24 cellular contexts compared by ENCODE assay signal in the genomic region with DNA sequence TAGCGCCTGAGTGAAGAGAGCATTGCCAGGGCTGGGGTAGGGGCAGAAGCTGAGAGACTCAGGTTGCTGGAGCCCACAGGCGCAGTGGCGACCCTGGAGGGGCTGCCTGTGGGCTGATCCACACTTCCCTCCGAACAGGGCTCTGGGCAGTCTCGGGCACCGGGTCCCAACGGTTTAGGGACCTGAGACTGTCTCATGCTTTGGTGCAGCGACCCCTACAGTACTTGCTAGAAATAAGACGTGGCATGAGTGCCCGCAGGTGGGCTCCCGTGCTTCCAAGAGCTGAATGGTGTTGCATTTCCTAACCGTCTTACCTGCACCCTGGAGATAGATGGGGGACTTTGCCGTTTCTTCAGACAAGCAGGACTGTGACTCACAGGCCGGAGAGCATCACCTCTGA.
"Had no signal": no experiment of that assay in that cellular context is flagged by ENCODE, and none has a peak within 500 bp of the region (broad histone marks: within the 10 kb centered on the region; RNA-seq: fewer than 3 reads in every experiment).

No MANE protein-coding gene starts in this region.

- H3K9me3 Mint-ChIP-seq: activated CD4-positive, alpha-beta memory T cell treated with anti-CD3 and anti-CD28 coated beads for 36 hours; activated CD4-positive, alpha-beta T cell treated with anti-CD3 and anti-CD28 coated beads, Interleukin-2, amount 10 ng/mL, durations not matched to agents 7 days and 5 days; activated naive CD4-positive, alpha-beta T cell treated with anti-CD3 and anti-CD28 coated beads, Interleukin-2, amount 10 ng/mL, durations not matched to agents 7 days and 5 days; activated naive CD8-positive, alpha-beta T cell treated with anti-CD3 and anti-CD28 coated beads for 36 hours; activated T-cell treated with anti-CD3 and anti-CD28 coated beads, Interleukin-2, amount 50 U/mL, for 72 hours; activated T-helper 2 cell treated with anti-CD3 and anti-CD28 coated beads, Interferon-gamma antibody, Interleukin-2, Interleukin-4, amounts not matched to agents 10 μg/mL and 5 μg/mL and 100 μg/mL, durations not matched to agents 14 hours and 24 hours and 36 hours had no signal

- H3K36me3 ChIP-seq: SJSA1 had no signal

- H3K4me3 ChIP-seq: Peyer's patch, SJSA1 had no signal

- H3K27me3 Mint-ChIP-seq: activated CD4-positive, alpha-beta memory T cell treated with anti-CD3 and anti-CD28 coated beads for 36 hours; activated CD4-positive, alpha-beta T cell treated with anti-CD3 and anti-CD28 coated beads, Interleukin-2, amount 10 ng/mL, durations not matched to agents 7 days and 5 days; activated naive CD4-positive, alpha-beta T cell treated with anti-CD3 and anti-CD28 coated beads, Interleukin-2, amount 10 ng/mL, durations not matched to agents 7 days and 5 days; activated naive CD8-positive, alpha-beta T cell treated with anti-CD3 and anti-CD28 coated beads for 36 hours; T-helper 17 cell had no signal

- H3K4me3 Mint-ChIP-seq: activated CD4-positive, alpha-beta memory T cell treated with anti-CD3 and anti-CD28 coated beads for 36 hours; activated CD4-positive, alpha-beta T cell treated with anti-CD3 and anti-CD28 coated beads, Interleukin-2, amount 10 ng/mL, durations not matched to agents 7 days and 5 days; activated naive CD4-positive, alpha-beta T cell treated with anti-CD3 and anti-CD28 coated beads, Interleukin-2, amount 10 ng/mL, durations not matched to agents 7 days and 5 days; activated naive CD8-positive, alpha-beta T cell treated with anti-CD3 and anti-CD28 coated beads for 36 hours; activated T-cell treated with anti-CD3 and anti-CD28 coated beads, Interleukin-2, amount 50 U/mL, for 72 hours; T-helper 17 cell had no signal

- H3K27me3 ChIP-seq: Peyer's patch, SJSA1 had no signal

- H3K4me1 ChIP-seq: Peyer's patch, SJSA1 had no signal

- H3K9me3 ChIP-seq: Peyer's patch, SJSA1 had no signal

- H3K27ac Mint-ChIP-seq: activated CD4-positive, alpha-beta memory T cell treated with anti-CD3 and anti-CD28 coated beads for 36 hours; activated CD4-positive, alpha-beta T cell treated with anti-CD3 and anti-CD28 coated beads, Interleukin-2, amount 10 ng/mL, durations not matched to agents 7 days and 5 days; activated naive CD4-positive, alpha-beta T cell treated with anti-CD3 and anti-CD28 coated beads, Interleukin-2, amount 10 ng/mL, durations not matched to agents 7 days and 5 days; activated naive CD8-positive, alpha-beta T cell treated with anti-CD3 and anti-CD28 coated beads for 36 hours; activated T-cell treated with anti-CD3 and anti-CD28 coated beads, Interleukin-2, amount 50 U/mL, for 72 hours; activated T-helper 2 cell treated with anti-CD3 and anti-CD28 coated beads, Interferon-gamma antibody, Interleukin-2, Interleukin-4, amounts not matched to agents 10 μg/mL and 5 μg/mL and 100 μg/mL, durations not matched to agents 14 hours and 24 hours and 36 hours had no signal

- H3K4me1 Mint-ChIP-seq: activated CD4-positive, alpha-beta T cell treated with anti-CD3 and anti-CD28 coated beads, Interleukin-2, amount 10 ng/mL, durations not matched to agents 7 days and 5 days; activated naive CD8-positive, alpha-beta T cell treated with anti-CD3 and anti-CD28 coated beads for 36 hours had no signal

- DNase-seq: activated CD4-positive, alpha-beta memory T cell treated with anti-CD3 and anti-CD28 coated beads for 36 hours; activated CD4-positive, alpha-beta T cell treated with anti-CD3 and anti-CD28 coated beads, Interleukin-2, amount 10 ng/mL, durations not matched to agents 7 days and 5 days; activated CD4-positive, CD25-positive, alpha-beta regulatory T cell; activated gamma-delta T cell treated with Interleukin-2 at 50 U/mL for 16 hours; activated naive CD4-positive, alpha-beta T cell treated with anti-CD3 and anti-CD28 coated beads, Interleukin-2, amount 10 ng/mL, durations not matched to agents 7 days and 5 days; activated naive CD8-positive, alpha-beta T cell treated with anti-CD3 and anti-CD28 coated beads for 36 hours; activated T-cell treated with anti-CD3 and anti-CD28 coated beads, Interleukin-2, amount 50 U/mL, for 72 hours; cerebellar nuclear complex; KG1; NCI-H1092 treated with DMSO at 0.1 percent for 48 hours; NCI-H1417 treated with DMSO at 0.1 percent for 48 hours; NCI-H1694; NCI-H2029; NCI-H2107; NCI-H2171 treated with DMSO at 0.1 percent for 48 hours; NCI-H226; NCI-H526; NCI-H82; Peyer's patch; SHP77; T-helper 17 cell; T-helper 9 cell had no signal

- ATAC-seq: activated T-cell treated with anti-CD3 and anti-CD28 coated beads, Interleukin-2, amount 50 U/mL, for 72 hours; T-helper 17 cell had no signal

- H3K27ac ChIP-seq: Peyer's patch, SJSA1 had no signal
